8 cellular contexts compared by ENCODE assay signal in the genomic region with DNA sequence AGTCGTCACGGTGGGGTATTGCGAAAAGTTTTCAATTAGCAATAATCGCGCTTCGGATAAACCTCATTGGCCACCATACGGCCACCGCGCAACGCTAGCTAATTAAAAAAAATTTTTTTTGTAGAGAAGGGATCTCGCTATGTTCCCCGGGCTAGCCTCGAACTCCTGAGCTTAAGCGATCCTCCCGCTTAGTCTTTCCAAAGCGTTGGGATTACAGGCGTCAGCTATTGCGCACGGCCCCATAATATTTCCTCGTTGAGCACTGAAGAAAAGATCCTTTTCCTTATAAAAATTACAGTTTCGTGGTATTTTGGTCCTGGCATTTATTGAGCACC. TPM values are rescaled to one million over a fixed set of nuclear protein-coding genes. Genes with fewer than 3 reads are reported as not detected.
A peak's percentile ranks its signal among the peaks of the same experiment; 100 is the strongest.
DNase-seq lines count a peak whose midpoint lies in the region; ATAC-seq and TF ChIP-seq lines count a peak whose summit lies in the region.

No MANE protein-coding gene starts in this region.

- H3K27ac Mint-ChIP-seq in CD4-positive, alpha-beta T cell = peak overlapping the region; percentile 99
- H3K27ac Mint-ChIP-seq in IgD-negative memory B cell = peak overlapping the region; percentile 89 to 97 (median 95)

- no peaks in the 10 kb centered on the region for H3K9me3 ChIP-seq in CD4-positive, alpha-beta T cell (ENCODE audit: control insufficient read depth, low read length)
- H3K9me3 ChIP-seq in ascending aorta (no peaks in the 10 kb centered on the region), lower lobe of right lung (no peaks in the 10 kb centered on the region)

- POLR2A ChIA-PET in CD4-positive, alpha-beta T cell (lab: Charles Lee) = interaction anchor here (1.0 to 8.4 kb wide), 9 partner anchors 11 to 78 kb away, joined by 3 to 244 read pairs (median 14); a partner anchor contains a TSS

- H3K4me3 Mint-ChIP-seq in CD4-positive, alpha-beta T cell = peak overlapping the region; percentile 93
- peak overlapping the region; percentile 91 to 99 (median 96) for H3K4me3 Mint-ChIP-seq in IgD-negative memory B cell

- peaks cover 28% of the 10 kb centered on the region for H3K36me3 Mint-ChIP-seq in CD4-positive, alpha-beta T cell (ENCODE audit: low read depth)
- no peaks in the 10 kb centered on the region for H3K36me3 Mint-ChIP-seq in IgD-negative memory B cell

- H3K27me3 Mint-ChIP-seq in CD4-positive, alpha-beta T cell = no peaks in the 10 kb centered on the region
- no peaks in the 10 kb centered on the region for H3K27me3 Mint-ChIP-seq in IgD-negative memory B cell

- H3K27me3 ChIP-seq in CD4-positive, alpha-beta T cell (ENCODE audit: control insufficient read depth, insufficient read depth, low read length) = no peaks in the 10 kb centered on the region
- H3K27me3 ChIP-seq in ascending aorta (no peaks in the 10 kb centered on the region), lower lobe of right lung (ENCODE audit: low read depth) (no peaks in the 10 kb centered on the region)

- TF ChIP-seq CTCF in CD4-positive, alpha-beta T cell (IDR thresholded peaks at IDR 0.05) = no peak
- TF ChIP-seq CTCF in ascending aorta (IDR thresholded peaks at IDR 0.05) (no peak), lower lobe of right lung (IDR thresholded peaks at IDR 0.05) (no peak), GM10266 (IDR thresholded peaks at IDR 0.05; ENCODE audit: control insufficient read depth, insufficient read depth, low read depth, missing control alignments) (no peak)

- H3K36me3 ChIP-seq in ascending aorta (peaks cover 1 to 5% of the 10 kb centered on the region in 2 donors), lower lobe of right lung (peaks cover 8% of the 10 kb centered on the region), urinary bladder (ENCODE audit: insufficient read depth) (no peaks in the 10 kb centered on the region)

- H3K4me3 ChIP-seq in ascending aorta (peak overlapping the region; percentile 78 to 96), lower lobe of right lung (peak overlapping the region; percentile 79), urinary bladder (ENCODE audit: low read depth, low read length) (peak overlapping the region; percentile 45)

- ATAC-seq in CD4-positive, alpha-beta T cell (ENCODE audit: poor library complexity) = no peak
- no peak for ATAC-seq in lower lobe of right lung
- no peak for ATAC-seq in GM21381 (IDR thresholded peaks at IDR 0.05; ENCODE audit: unreplicated experiment)

- DNase-seq in CD4-positive, alpha-beta T cell = no peak
- DNase-seq in ascending aorta (ENCODE audit: low spot score in 2 of 2) (no peak), lower lobe of right lung (no peak), GM10266 (ENCODE audit: extremely low spot score) (no peak), NCI-H524 treated with DMSO at 0.1 percent for 48 hours (lab: John Stamatoyannopoulos, UW) (no peak)

- H3K4me1 ChIP-seq in ascending aorta (peaks cover 13 to 24% of the 10 kb centered on the region in 2 donors), lower lobe of right lung (peaks cover 33% of the 10 kb centered on the region), urinary bladder (ENCODE audit: insufficient read depth) (no peaks in the 10 kb centered on the region)

- no peaks in the 10 kb centered on the region for H3K9me3 Mint-ChIP-seq in CD4-positive, alpha-beta T cell
- H3K9me3 Mint-ChIP-seq in IgD-negative memory B cell = no peaks in the 10 kb centered on the region

- intact Hi-C loops in CD4-positive, alpha-beta T cell (cut with DNase I, micrococcal nuclease) = loop anchor here (1.0 to 10.0 kb wide), 7 partner anchors 19 to 1030 kb away; a partner anchor contains a TSS
- intact Hi-C loops in ascending aorta (cut with DNase I) = loop anchor here (1.0 to 10.0 kb wide), 6 partner anchors 19 to 1490 kb away; a partner anchor contains a TSS
- intact Hi-C loops in lower lobe of right lung (cut with DNase I) = no loop called here

- H3K4me1 Mint-ChIP-seq in CD4-positive, alpha-beta T cell (ENCODE audit: low read depth) = peaks cover 31% of the 10 kb centered on the region
- H3K4me1 Mint-ChIP-seq in IgD-negative memory B cell = peaks cover 19 to 22% (median 22%) of the 10 kb centered on the region in 3 donors

- H3K27ac ChIP-seq in CD4-positive, alpha-beta T cell (ENCODE audit: low read depth, low read length) = peak overlapping the region; percentile 93
- peak overlapping the region; percentile 94 to 95 for H3K27ac ChIP-seq in ascending aorta
- H3K27ac ChIP-seq in lower lobe of right lung = peak overlapping the region; percentile 93
- peak overlapping the region; percentile 94 for H3K27ac ChIP-seq in urinary bladder (ENCODE audit: low read depth)

- CTCF ChIA-PET in CD4-positive, alpha-beta T cell (lab: Charles Lee) = interaction anchor here (0.7 to 4.1 kb wide), 10 partner anchors 9 to 74 kb away, joined by 3 to 29 read pairs (median 4); a partner anchor contains a TSS

- 6% methylated on average over 21 of the region's 21 CpGs for WGBS in urinary bladder

RNA-seq across cellular contexts. Expression of a gene that starts 0.8 kb away (rescaled TPM):
- total RNA-seq in CD4-positive, alpha-beta T cell = 10 to 100 TPM; 89.5 to 92.8 TPM
- polyA plus RNA-seq in IgD-negative memory B cell (11.3 TPM), urinary bladder (93.2 TPM)
- total RNA-seq in ascending aorta (125 TPM), lower lobe of right lung (56.0 TPM), urinary bladder (34.8 TPM)

RNA-seq across cellular contexts. Expression of a gene that starts 4.9 kb away (rescaled TPM):
- total RNA-seq in CD4-positive, alpha-beta T cell = 10 to 100 TPM; 12.4 to 13.4 TPM
- polyA plus RNA-seq in IgD-negative memory B cell (1.4 TPM), urinary bladder (1.7 TPM)
- total RNA-seq in ascending aorta (4.6 TPM), lower lobe of right lung (15.1 TPM), urinary bladder (11.2 TPM)

RNA-seq across cellular contexts. Expression of a gene that starts 18.7 kb away (rescaled TPM):
- 100 to 1,000 TPM; 112 to 121 TPM for total RNA-seq in CD4-positive, alpha-beta T cell
- polyA plus RNA-seq in IgD-negative memory B cell (373 TPM), urinary bladder (410 TPM)
- total RNA-seq in ascending aorta (251 TPM), lower lobe of right lung (164 TPM), urinary bladder (161 TPM)

RNA-seq across cellular contexts. Expression of a gene that starts 48.8 kb away (rescaled TPM):
- 100 to 1,000 TPM; 440 to 470 TPM for total RNA-seq in CD4-positive, alpha-beta T cell
- polyA plus RNA-seq in IgD-negative memory B cell (4.6 TPM), urinary bladder (2.5 TPM)
- total RNA-seq in ascending aorta (2.7 TPM), lower lobe of right lung (8.8 TPM), urinary bladder (1.9 TPM)
